In genomic region chr7:98467570-98468312, GRCh38 we compare ENCODE assay signal across 19 cellular contexts.
"Had no signal": no experiment of that assay in that cellular context is flagged by ENCODE, and none has a peak within 500 bp of the region (broad histone marks: within the 10 kb centered on the region; RNA-seq: fewer than 3 reads in every experiment).

No MANE protein-coding gene starts in this region.

- H3K36me3 Mint-ChIP-seq: activated naive CD4-positive, alpha-beta T cell treated with anti-CD3 and anti-CD28 coated beads, Interleukin-2, amount 50 U/mL, for 24 hours; immature natural killer cell; stimulated activated effector memory CD8-positive, alpha-beta T cell treated with anti-CD3 and anti-CD28 coated beads, Interleukin-12 subunit alpha, Interleukin-12 subunit beta, amount 100 ng/mL, for 72 hours; type B pancreatic cell had no signal

- H3K36me3 ChIP-seq: ascending aorta, colonic mucosa, sigmoid colon, stomach had no signal

- H3K27ac ChIP-seq: ascending aorta, colonic mucosa, foreskin keratinocyte, sigmoid colon, stomach, testis, VCaP had no signal

- H3K4me3 Mint-ChIP-seq: activated naive CD4-positive, alpha-beta T cell treated with anti-CD3 and anti-CD28 coated beads, Interleukin-2, amount 50 U/mL, for 24 hours; central memory CD8-positive, alpha-beta T cell; immature natural killer cell; nephron progenitor cell; stimulated activated effector memory CD8-positive, alpha-beta T cell treated with anti-CD3 and anti-CD28 coated beads, Interleukin-12 subunit alpha, Interleukin-12 subunit beta, amount 100 ng/mL, for 72 hours; type B pancreatic cell had no signal

- H3K27ac Mint-ChIP-seq: activated naive CD4-positive, alpha-beta T cell treated with anti-CD3 and anti-CD28 coated beads, Interleukin-2, amount 50 U/mL, for 24 hours; immature natural killer cell; type B pancreatic cell had no signal

- DNase-seq: activated CD4-positive, alpha-beta T cell treated with anti-CD3 and anti-CD28 coated beads, Interleukin-2, amount 50 U/mL, for 48 hours; activated gamma-delta T cell; colonic mucosa; foreskin keratinocyte; immature natural killer cell; kidney glomerular epithelial cell; left ventricle myocardium superior; nephron progenitor cell; nucleus accumbens; sigmoid colon; stimulated activated CD4-positive, alpha-beta T cell treated with anti-CD3 and anti-CD28 coated beads, Interleukin-4, amount 100 ng/mL, for 24 hours; stomach; testis had no signal

- H3K9me3 ChIP-seq: ascending aorta, colonic mucosa, testis had no signal

- H3K4me3 ChIP-seq: ascending aorta, colonic mucosa, sigmoid colon, stomach, testis had no signal

- H3K4me1 ChIP-seq: colonic mucosa, foreskin keratinocyte, testis had no signal

- H3K27me3 ChIP-seq: ascending aorta, colonic mucosa, foreskin keratinocyte, testis had no signal

- ATAC-seq: foreskin keratinocyte; left ventricle myocardium superior; stimulated activated effector memory CD8-positive, alpha-beta T cell treated with anti-CD3 and anti-CD28 coated beads, Interleukin-12 subunit alpha, Interleukin-12 subunit beta, amount 100 ng/mL, for 72 hours had no signal

- H3K9me3 Mint-ChIP-seq: activated naive CD4-positive, alpha-beta T cell treated with anti-CD3 and anti-CD28 coated beads, Interleukin-2, amount 50 U/mL, for 24 hours; central memory CD8-positive, alpha-beta T cell; immature natural killer cell; stimulated activated effector memory CD8-positive, alpha-beta T cell treated with anti-CD3 and anti-CD28 coated beads, Interleukin-12 subunit alpha, Interleukin-12 subunit beta, amount 100 ng/mL, for 72 hours; type B pancreatic cell had no signal
